19 cellular contexts compared by ENCODE assay signal in genomic region chr3:83601704-83602103, GRCh38.
"Had no signal": no experiment of that assay in that cellular context is flagged by ENCODE, and none has a peak within 500 bp of the region (broad histone marks: within the 10 kb centered on the region; RNA-seq: fewer than 3 reads in every experiment).

No MANE protein-coding gene starts in this region.

- H3K27me3 ChIP-seq: gastroesophageal sphincter, heart right ventricle, tibial artery, uterus had no signal

- H3K4me1 ChIP-seq: gastroesophageal sphincter, heart right ventricle, tibial artery, uterus had no signal

- H3K36me3 ChIP-seq: gastroesophageal sphincter, heart right ventricle, tibial artery, uterus, WERI-Rb-1 had no signal

- H3K9me3 ChIP-seq: gastroesophageal sphincter, tibial artery, uterus had no signal

- ATAC-seq: activated CD8-positive, alpha-beta memory T cell treated with anti-CD3 and anti-CD28 coated beads, Interleukin-2, amount 10 ng/mL, durations not matched to agents 7 days and 5 days; gastroesophageal sphincter; heart right ventricle; natural killer cell had no signal

- H3K4me3 ChIP-seq: dorsolateral prefrontal cortex, gastroesophageal sphincter, heart right ventricle, tibial artery, uterus had no signal

- DNase-seq: activated CD4-positive, alpha-beta T cell treated with anti-CD3 and anti-CD28 coated beads, Interleukin-2, amount 50 U/mL, for 48 hours; activated CD8-positive, alpha-beta memory T cell treated with anti-CD3 and anti-CD28 coated beads, Interleukin-2, amount 10 ng/mL, durations not matched to agents 7 days and 5 days; activated naive CD4-positive, alpha-beta T cell treated with anti-CD3 and anti-CD28 coated beads, Interleukin-2, amount 50 U/mL, for 16 hours; activated T-cell treated with anti-CD3 and anti-CD28 coated beads, Interleukin-2, amount 50 U/mL, for 24 hours; dorsolateral prefrontal cortex; endodermal cell; erythroblast; heart right ventricle; mesendoderm; natural killer cell; retina; stimulated activated CD4-positive, alpha-beta T cell treated with anti-CD3 and anti-CD28 coated beads, Interleukin-15, amount 100 ng/mL, for 24 hours; stimulated activated CD4-positive, alpha-beta T cell treated with anti-CD3 and anti-CD28 coated beads, Interleukin-4, amount 100 ng/mL, for 1 hour; stimulated activated naive CD4-positive, alpha-beta T cell; tibial artery; uterus; WERI-Rb-1 had no signal

- H3K27ac ChIP-seq: dorsolateral prefrontal cortex, gastroesophageal sphincter, heart right ventricle, tibial artery, uterus, WERI-Rb-1 had no signal

- FAIRE-seq: astrocyte had no signal
